10 cellular contexts compared by ENCODE assay signal in genomic region chr1:234545512-234546386, GRCh38.
DNase-seq lines count a peak whose midpoint lies in the region; ATAC-seq, FAIRE-seq and TF ChIP-seq lines count a peak whose summit lies in the region.
"Had no signal": no experiment of that assay in that cellular context is flagged by ENCODE, and none has a peak within 500 bp of the region (broad histone marks: within the 10 kb centered on the region; RNA-seq: fewer than 3 reads in every experiment).

No MANE protein-coding gene starts in this region.

- in situ Hi-C loops in HepG2 (cut with HindIII; ENCODE audit: extremely low pct_ligation_motif_present, low pct_unique_long_range_greater_than_20kb), result no loop called here

- intact Hi-C loops in adrenal gland (cut with DNase I) (no loop called here), HepG2 (cut with micrococcal nuclease; ENCODE audit: unreplicated experiment) (loop anchor here (2.0 to 10.0 kb wide), 2 partner anchors 51 to 55 kb away; no protein-coding TSS in a partner anchor), aorta (cut with DNase I) (no loop called here)

- no peaks in the 10 kb centered on the region for H3K9me2 ChIP-seq in SK-N-SH

- no peak for TF ChIP-seq EP300 in SK-N-SH (IDR thresholded peaks at IDR 0.05; ENCODE audit: borderline replicate concordance in 1 of 2, low read depth in 1 of 2, low read length in 1 of 2)
- TF ChIP-seq EP300 in HepG2 (IDR thresholded peaks at IDR 0.05; ENCODE audit: low read depth in 2 of 2, low read length in 2 of 2), result peak in 1 of 2 experiments; percentile 34; a peak in 1 of 4 replicates
- TF ChIP-seq EP300 in HepG2 (CRISPR knock-in tag; IDR thresholded peaks at IDR 0.05; ENCODE audit: borderline replicate concordance), result peak; percentile 59; the same call in 1 of the 2 replicates

- H4K20me1 ChIP-seq in SK-N-SH (ENCODE audit: insufficient read depth) (no peaks in the 10 kb centered on the region), HepG2 (ENCODE audit: insufficient read depth, low read length) (no peaks in the 10 kb centered on the region)

- H2AFZ ChIP-seq in SK-N-SH (ENCODE audit: low read depth) (no peak overlapping the region), HepG2 (ENCODE audit: low read length) (no peak overlapping the region)

- no peaks in the 10 kb centered on the region for H3K36me3 ChIP-seq in SK-N-SH (replicated peaks in 1 of 2; ENCODE audit: control insufficient read depth in 1 of 2, insufficient read depth in 2 of 2, low read length in 1 of 2)
- H3K36me3 ChIP-seq in adrenal gland (replicated peaks in 1 of 2), result no peaks in the 10 kb centered on the region
- no peaks in the 10 kb centered on the region for H3K36me3 ChIP-seq in HepG2 (replicated peaks in 1 of 2; ENCODE audit: control insufficient read depth in 1 of 2, insufficient read depth in 2 of 2, low read length in 2 of 2)
- no peaks in the 10 kb centered on the region for H3K36me3 ChIP-seq in aorta (ENCODE audit: control insufficient read depth in 1 of 2, insufficient read depth in 2 of 2, low read length in 1 of 2)
- H3K36me3 ChIP-seq: HAP-1 had no signal

- 92% methylated on average over 13 of the region's 14 CpGs for WGBS in SK-N-SH (ENCODE audit: low lambda C conversion rate)
- WGBS in adrenal gland, 4 donors, result 59 to 69% (median 67%) methylated on average over 14 of the region's 14 CpGs
- WGBS in HepG2 (ENCODE audit: low lambda C conversion rate), result 5% methylated on average over 14 of the region's 14 CpGs
- WGBS in aorta, 2 donors, result 78 to 79% methylated on average over 14 of the region's 14 CpGs

- DNase-seq in SK-N-SH (no peak), adrenal gland (peak in 2 of 7 donors; percentile 27 to 30), HepG2 (ENCODE audit: low spot score) (peak; percentile 85), superior temporal gyrus (ENCODE audit: extremely low spot score) (peak; percentile 73), aorta (no peak), NCI-H1048 (lab: John Stamatoyannopoulos, UW) (no peak)
- DNase-seq: activated CD4-positive, CD25-positive, alpha-beta regulatory T cell treated with anti-CD3 and anti-CD28 coated beads, Interleukin-2, amount 50 U/mL, for 72 hours had no signal

- POLR2A ChIA-PET in SK-N-SH (lab: Yijun Ruan, JAX), result interaction anchor here (0.6 to 6.6 kb wide), 9 partner anchors 7 to 178 kb away, joined by 3 to 53 read pairs (median 13); no protein-coding TSS in a partner anchor
- POLR2A ChIA-PET in HepG2 (lab: Yijun Ruan, JAX), result interaction anchor here (0.6 to 4.1 kb wide), 20 partner anchors 9 to 430 kb away, joined by 3 to 26 read pairs (median 5); partner anchors contain the start of gene IRF2BP2

- H3K4me3 ChIP-seq in SK-N-SH (ENCODE audit: low read depth in 2 of 2, low read length in 1 of 2) (no peak overlapping the region), adrenal gland (no peak overlapping the region), HepG2 (replicated peaks in 1 of 3; ENCODE audit: insufficient read depth in 1 of 3, low read depth in 2 of 3, low read length in 3 of 3) (peak overlapping the region; percentile 22 to 67 (median 40); a peak in 5 of 6 replicates), aorta (ENCODE audit: low read length in 2 of 2) (no peak overlapping the region)
- H3K4me3 ChIP-seq: HAP-1 had no signal

- peak; percentile 81 for FAIRE-seq in HepG2 (lab: Jason Lieb, UNC)

- H3K9me3 ChIP-seq in SK-N-SH, result no peaks in the 10 kb centered on the region
- no peaks in the 10 kb centered on the region for H3K9me3 ChIP-seq in adrenal gland (replicated peaks in 1 of 3)
- H3K9me3 ChIP-seq in HepG2 (ENCODE audit: low read length), result no peaks in the 10 kb centered on the region
- H3K9me3 ChIP-seq in aorta (ENCODE audit: control insufficient read depth, low read length), result no peaks in the 10 kb centered on the region
- H3K9me3 ChIP-seq: HAP-1 had no signal

- TF ChIP-seq CTCF in SK-N-SH (IDR thresholded peaks at IDR 0.05), result no peak
- no peak for TF ChIP-seq CTCF in adrenal gland (IDR thresholded peaks at IDR 0.05)
- peak; percentile 53 for TF ChIP-seq CTCF in HepG2 (CRISPR knock-in tag; IDR thresholded peaks at IDR 0.05)

- ATAC-seq in SK-N-SH treated with all-trans-retinoic acid at 6 μM for 48 hours (no peak), HepG2 (peak; percentile 88), aorta (ENCODE audit: low FRiP score) (no peak), GM21390 (IDR thresholded peaks at IDR 0.05; ENCODE audit: unreplicated experiment) (no peak)

- H3K4me2 ChIP-seq in SK-N-SH (peak overlapping the region; percentile 68), HepG2 (ENCODE audit: low read depth, low read length) (peak overlapping the region; percentile 80)

- no peak for TF ChIP-seq POLR2A in adrenal gland (IDR thresholded peaks at IDR 0.05)
- peak; percentile 38 to 62; a peak in 3 of 4 replicates for TF ChIP-seq POLR2A in HepG2 (IDR thresholded peaks at IDR 0.05; ENCODE audit: insufficient read depth in 1 of 2, low read depth in 2 of 2, low read length in 2 of 2)

- TF ChIP-seq RAD21 in SK-N-SH (IDR thresholded peaks at IDR 0.05; ENCODE audit: low read length) (no peak), HepG2 (CRISPR knock-in tag; IDR thresholded peaks at IDR 0.05) (no peak)

- CTCF ChIA-PET in SK-N-SH (lab: Yijun Ruan, JAX), result interaction anchor here (0.7 to 3.1 kb wide), 7 partner anchors 10 to 538 kb away, joined by 3 to 14 read pairs (median 3); no protein-coding TSS in a partner anchor
- CTCF ChIA-PET in HepG2 (lab: Yijun Ruan, JAX; ENCODE audit: low intra/inter-chr PET ratio, low total read pairs), result no interaction called here

- H3K4me1 ChIP-seq in SK-N-SH (ENCODE audit: control insufficient read depth in 1 of 2, insufficient read depth in 2 of 2, low read depth in 1 of 2, low read length in 1 of 2) (peaks cover 23 to 66% of the 10 kb centered on the region in 2 experiments), adrenal gland (replicated peaks in 1 of 2) (peaks cover 26 to 37% of the 10 kb centered on the region in 2 donors), HepG2 (ENCODE audit: insufficient read depth, low read length) (peaks cover 51% of the 10 kb centered on the region), aorta (ENCODE audit: control insufficient read depth in 1 of 2, insufficient read depth in 2 of 2, low read length in 2 of 2) (peaks cover 0 to 5% of the 10 kb centered on the region in 2 donors)

- H3F3A ChIP-seq in SK-N-SH (replicated peaks; ENCODE audit: insufficient read depth), result peaks cover 12% of the 10 kb centered on the region

- H3K27ac ChIP-seq in SK-N-SH (ENCODE audit: low read depth in 2 of 2, low read length in 1 of 2) (peak overlapping the region; percentile 92 to 100), adrenal gland (peak overlapping the region in 3 of 5 donors; percentile 81 to 93 (median 92)), HepG2 (ENCODE audit: extremely low read length, insufficient read depth, low read length) (peak overlapping the region; percentile 72), aorta (ENCODE audit: low read depth in 1 of 2, low read length in 2 of 2) (no peak overlapping the region)

- H3K27me3 ChIP-seq in SK-N-SH (ENCODE audit: insufficient read depth) (no peaks in the 10 kb centered on the region), adrenal gland (no peaks in the 10 kb centered on the region), HepG2 (ENCODE audit: control insufficient read depth in 1 of 2, insufficient read depth in 2 of 2, low read length in 2 of 2) (peaks cover 0 to 3% of the 10 kb centered on the region in 2 experiments; a peak in 3 of 5 replicates), aorta (ENCODE audit: control insufficient read depth in 1 of 2, insufficient read depth in 2 of 2, low read length in 1 of 2) (no peaks in the 10 kb centered on the region)

- BruUV-seq in HepG2 (replicated peaks; lab: Mats Ljungman, UMichigan), result TSS peak; percentile 94

- H3K9ac ChIP-seq in SK-N-SH, result peak overlapping the region; percentile 27; the same call in 1 of the 2 replicates
- H3K9ac ChIP-seq in HepG2 (ENCODE audit: insufficient read depth, low read depth, low read length), result peak overlapping the region; percentile 69

- H3K79me2 ChIP-seq in SK-N-SH (ENCODE audit: insufficient read depth) (no peaks in the 10 kb centered on the region), HepG2 (ENCODE audit: insufficient read depth, low read length) (no peaks in the 10 kb centered on the region)

TF ChIP-seq in SK-N-SH, 30 proteins besides CTCF, POLR2A, EP300 and RAD21 (continues in another document):
- no peak for TF ChIP-seq GABPA (IDR thresholded peaks at IDR 0.05; ENCODE audit: low read depth)
- no peak for TF ChIP-seq USF2 (IDR thresholded peaks at IDR 0.05; ENCODE audit: borderline replicate concordance, low read depth, low read length)
- TF ChIP-seq FOSL2 (IDR thresholded peaks at IDR 0.05; ENCODE audit: borderline replicate concordance, low read depth), result no peak

TF ChIP-seq in SK-N-SH treated with all-trans-retinoic acid at 6 μM for 48 hours, 23 proteins besides CTCF, POLR2A, EP300 and RAD21:
- no peak for TF ChIP-seq ESRRG (CRISPR knock-in tag; IDR thresholded peaks at IDR 0.05)
- no peak for TF ChIP-seq ZNF565 (CRISPR knock-in tag; conservative IDR thresholded peaks at IDR 0.05; ENCODE audit: low read depth)
- TF ChIP-seq ZNF70 (CRISPR knock-in tag; IDR thresholded peaks at IDR 0.05), result no peak
- TF ChIP-seq RARB (CRISPR knock-in tag; IDR thresholded peaks at IDR 0.05), result no peak

TF ChIP-seq in HepG2, 621 proteins besides CTCF, POLR2A, EP300 and RAD21 (continues in another document):
- TF ChIP-seq ZEB1 (IDR thresholded peaks at IDR 0.05; ENCODE audit: insufficient replicate concordance, low read depth) (no peak), DNMT3B (CRISPR knock-in tag; conservative IDR thresholded peaks at IDR 0.05) (0 out of 2 replicates have a peak, but pooled peaks have one; percentile 19), KDM2A (CRISPR knock-in tag; IDR thresholded peaks at IDR 0.05; ENCODE audit: borderline replicate concordance, low read depth) (peak; percentile 58; the same call in 1 of the 2 replicates), ZZZ3 (CRISPR knock-in tag; IDR thresholded peaks at IDR 0.05; ENCODE audit: borderline replicate concordance) (peak; percentile 38; the same call in 1 of the 2 replicates), ZNF572 (CRISPR knock-in tag; IDR thresholded peaks at IDR 0.05) (peak; percentile 79; the same call in 1 of the 2 replicates)
- TF ChIP-seq, protein P1, sequence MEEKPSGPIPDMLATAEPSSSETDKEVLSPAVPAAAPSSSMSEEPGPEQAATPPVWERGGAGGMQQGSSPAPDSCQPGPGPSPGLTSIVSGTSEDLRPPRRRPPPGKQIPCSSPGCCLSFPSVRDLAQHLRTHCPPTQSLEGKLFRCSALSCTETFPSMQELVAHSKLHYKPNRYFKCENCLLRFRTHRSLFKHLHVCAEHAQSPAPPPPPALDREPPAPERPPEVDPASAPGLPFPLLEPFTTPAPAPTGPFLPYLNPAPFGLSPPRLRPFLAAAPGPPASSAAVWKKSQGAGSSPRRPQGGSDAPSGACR (CRISPR knock-in tag; IDR thresholded peaks at IDR 0.05), result peak; percentile 68; the same call in 1 of the 2 replicates

Comparison
In these comparisons a context has a peak if more than half of its experiments do, and no peak if none do; other contexts are left out.
1. DNase-seq: peak in HepG2 (single experiment) and superior temporal gyrus (single experiment); none in SK-N-SH (single experiment), aorta (0 of 2) and NCI-H1048 (single experiment).
2. H3K27ac ChIP-seq: peak in SK-N-SH (2 of 2), adrenal gland (3 of 5) and HepG2 (single experiment); none in aorta (0 of 2).
3. H3K4me3 ChIP-seq: peak in HepG2 (3 of 3); none in SK-N-SH (0 of 2), adrenal gland (0 of 4) and aorta (0 of 2).
4. POLR2A ChIP-seq: peak in HepG2 (2 of 2); none in adrenal gland (0 of 2).
5. Of the 25 proteins assayed by ChIP-seq in both HepG2 and SK-N-SH: peak only in HepG2: CTCF, EP300, FOSL2, MAX, RXRA, SMC3 and 1 more; only in SK-N-SH: none; in both: none; in neither: 18.